Comparison of ENCODE assay signal across 25 cellular contexts in genomic region chr2:152436148-152436547, GRCh38.
"Had no signal": no experiment of that assay in that cellular context is flagged by ENCODE, and none has a peak within 500 bp of the region (broad histone marks: within the 10 kb centered on the region; RNA-seq: fewer than 3 reads in every experiment).

No MANE protein-coding gene starts in this region.

- H3K36me3 Mint-ChIP-seq: immature natural killer cell; naive thymus-derived CD8-positive, alpha-beta T cell; stimulated activated naive B cell treated with anti-CD40 and anti-IgM and Interleukin-4, amounts not matched to agents 10 μg/mL and 1 μg/mL and 100 μg/mL, for 72 hours had no signal

- H3K4me1 Mint-ChIP-seq: immature natural killer cell had no signal

- H3K27me3 ChIP-seq: colonic mucosa, ovary, spleen, suprapubic skin, thyroid gland, vagina had no signal

- H3K27ac Mint-ChIP-seq: dendritic cell treated with granulocyte-macrophage colony-stimulating factor and Interleukin-4, amounts not matched to agents 40 ng/mL and 50 ng/mL, for 4 days; effector memory CD8-positive, alpha-beta T cell; immature natural killer cell; naive thymus-derived CD8-positive, alpha-beta T cell; nephron progenitor cell; stimulated activated naive B cell treated with anti-CD40 and anti-IgM and Interleukin-4, amounts not matched to agents 10 μg/mL and 1 μg/mL and 100 μg/mL, for 72 hours; stimulated activated naive CD8-positive, alpha-beta T cell treated with anti-CD3 and anti-CD28 coated beads, Interleukin-15, Interleukin-2, amounts not matched to agents 100 ng/mL and 50 ng/mL, for 24 hours had no signal

- H3K9me3 ChIP-seq: colonic mucosa, lower lobe of right lung, ovary, psoas muscle, spleen, suprapubic skin, thyroid gland, vagina had no signal

- H3K4me3 Mint-ChIP-seq: dendritic cell treated with granulocyte-macrophage colony-stimulating factor and Interleukin-4, amounts not matched to agents 40 ng/mL and 50 ng/mL, for 4 days; effector memory CD8-positive, alpha-beta T cell; immature natural killer cell; naive thymus-derived CD8-positive, alpha-beta T cell; nephron progenitor cell; stimulated activated naive B cell treated with anti-CD40 and anti-IgM and Interleukin-4, amounts not matched to agents 10 μg/mL and 1 μg/mL and 100 μg/mL, for 72 hours; stimulated activated naive CD8-positive, alpha-beta T cell treated with anti-CD3 and anti-CD28 coated beads, Interleukin-15, Interleukin-2, amounts not matched to agents 100 ng/mL and 50 ng/mL, for 24 hours had no signal

- H3K27ac ChIP-seq: colonic mucosa, lower lobe of right lung, ovary, psoas muscle, skin epidermis, spleen, suprapubic skin, thyroid gland, vagina had no signal

- H3K27me3 Mint-ChIP-seq: dendritic cell treated with granulocyte-macrophage colony-stimulating factor and Interleukin-4, amounts not matched to agents 40 ng/mL and 50 ng/mL, for 4 days had no signal

- H3K36me3 ChIP-seq: colonic mucosa, lower lobe of right lung, ovary, spleen, suprapubic skin, thyroid gland, vagina had no signal

- H3K4me1 ChIP-seq: colonic mucosa had no signal

- H3K9me3 Mint-ChIP-seq: dendritic cell treated with granulocyte-macrophage colony-stimulating factor and Interleukin-4, amounts not matched to agents 40 ng/mL and 50 ng/mL, for 4 days; effector memory CD8-positive, alpha-beta T cell; immature natural killer cell; naive thymus-derived CD8-positive, alpha-beta T cell; nephron progenitor cell; stimulated activated naive B cell treated with anti-CD40 and anti-IgM and Interleukin-4, amounts not matched to agents 10 μg/mL and 1 μg/mL and 100 μg/mL, for 72 hours; stimulated activated naive CD8-positive, alpha-beta T cell treated with anti-CD3 and anti-CD28 coated beads, Interleukin-15, Interleukin-2, amounts not matched to agents 100 ng/mL and 50 ng/mL, for 24 hours had no signal

- H3K4me3 ChIP-seq: colonic mucosa, lower lobe of right lung, ovary, psoas muscle, skin epidermis, spleen, suprapubic skin, thyroid gland, vagina had no signal

- ATAC-seq: effector memory CD8-positive, alpha-beta T cell; left ventricle myocardium superior; lower lobe of right lung; naive thymus-derived CD8-positive, alpha-beta T cell; psoas muscle; right cardiac atrium; stimulated activated naive B cell treated with anti-CD40 and anti-IgM and Interleukin-4, amounts not matched to agents 10 μg/mL and 1 μg/mL and 100 μg/mL, for 72 hours had no signal

- DNase-seq: colonic mucosa; effector memory CD8-positive, alpha-beta T cell; erythroblast; hypothalamus; immature natural killer cell; islet precursor cell; kidney glomerular epithelial cell; left ventricle myocardium superior; lower lobe of right lung; naive thymus-derived CD8-positive, alpha-beta T cell; nephron progenitor cell; nucleus accumbens; ovary; posterior cingulate gyrus; psoas muscle; right cardiac atrium; spleen; stimulated activated naive B cell treated with anti-CD40 and anti-IgM and Interleukin-4, amounts not matched to agents 10 μg/mL and 1 μg/mL and 100 μg/mL, for 72 hours; thyroid gland; trophoblast cell had no signal
